8 cellular contexts compared by ENCODE assay signal in genomic region chr19:47777245-47778088, GRCh38. TPM values are rescaled to one million over a fixed set of nuclear protein-coding genes. Genes with fewer than 3 reads are reported as not detected.
DNase-seq lines count a peak whose midpoint lies in the region; ATAC-seq and TF ChIP-seq lines count a peak whose summit lies in the region.
"Not testable (repeated sequence)": the region's sequence is repeated elsewhere in the genome, so short reads cannot be mapped to it uniquely, and the experiment has no call there.

No MANE protein-coding gene starts in this region.

- TF ChIP-seq CTCF in AG10803 (conservative IDR thresholded peaks at IDR 0.05; ENCODE audit: low read length); HFF-Myc (IDR thresholded peaks at IDR 0.05; ENCODE audit: low read depth, low read length, missing control alignments); Peyer's patch (IDR thresholded peaks at IDR 0.05); natural killer cell (IDR thresholded peaks at IDR 0.05): not testable (repeated sequence)

- CTCF ChIA-PET in activated naive CD4-positive, alpha-beta T cell treated with anti-CD3 and anti-CD28 coated beads, Interleukin-2, amount 10 ng/mL, durations not matched to agents 7 days and 5 days (lab: Charles Lee): interaction anchor here (0.7 to 1.5 kb wide), 3 partner anchors 9 to 322 kb away, joined by 4 to 5 read pairs (median 4); no protein-coding TSS in a partner anchor

- not testable (repeated sequence) for H3K9ac ChIP-seq in iPS-15b (ENCODE audit: low read depth, low read length)

- not testable (repeated sequence) for H3K27me3 ChIP-seq in Peyer's patch; ectodermal cell (ENCODE audit: control insufficient read depth, insufficient read depth, low read length, poor library complexity, severe bottlenecking); iPS-15b (ENCODE audit: control insufficient read depth, insufficient read depth, low read length)

- peak overlapping the region; percentile 91 to 98 (median 94) for H3K27ac ChIP-seq in Peyer's patch
- H3K27ac ChIP-seq in ectodermal cell (ENCODE audit: insufficient read depth, low read depth, low read length, poor library complexity, severe bottlenecking): not testable (repeated sequence)

- peak overlapping the region; percentile 98 for H3K4me3 Mint-ChIP-seq in activated naive CD4-positive, alpha-beta T cell treated with anti-CD3 and anti-CD28 coated beads, Interleukin-2, amount 10 ng/mL, durations not matched to agents 7 days and 5 days
- H3K4me3 Mint-ChIP-seq in natural killer cell: peak overlapping the region; percentile 95
- peak overlapping the region; percentile 96 to 98 for H3K4me3 Mint-ChIP-seq in stimulated activated naive B cell treated with anti-CD40 and anti-IgM and Interleukin-4, amounts not matched to agents 10 μg/mL and 1 μg/mL and 100 μg/mL, for 72 hours

- H3K27me3 Mint-ChIP-seq in activated naive CD4-positive, alpha-beta T cell treated with anti-CD3 and anti-CD28 coated beads, Interleukin-2, amount 10 ng/mL, durations not matched to agents 7 days and 5 days; natural killer cell (ENCODE audit: low read depth in 2 of 2); stimulated activated naive B cell treated with anti-CD40 and anti-IgM and Interleukin-4, amounts not matched to agents 10 μg/mL and 1 μg/mL and 100 μg/mL, for 72 hours: not testable (repeated sequence)

- H3K36me3 ChIP-seq in Peyer's patch (peaks cover 0 to 11% (median 0%) of the 10 kb centered on the region in 3 donors), iPS-15b (ENCODE audit: control insufficient read depth, insufficient read depth, low read length) (peaks cover 14% of the 10 kb centered on the region)
- H3K36me3 ChIP-seq in ectodermal cell (ENCODE audit: control insufficient read depth, insufficient read depth, low read length): not testable (repeated sequence)

- H3K4me3 ChIP-seq in AG10803 (ENCODE audit: low read length) (peak overlapping the region; percentile 90), HFF-Myc (replicated peaks; ENCODE audit: low read depth, low read length) (peak overlapping the region; percentile 89), Peyer's patch (peak overlapping the region; percentile 78 to 92 (median 88)), ectodermal cell (ENCODE audit: insufficient read depth, low read depth, low read length) (peak overlapping the region; percentile 78), iPS-15b (ENCODE audit: low read depth, low read length) (peak overlapping the region; percentile 89)

- ATAC-seq in natural killer cell; stimulated activated naive B cell treated with anti-CD40 and anti-IgM and Interleukin-4, amounts not matched to agents 10 μg/mL and 1 μg/mL and 100 μg/mL, for 72 hours (replicated peaks): not testable (repeated sequence)

- H3K36me3 Mint-ChIP-seq in activated naive CD4-positive, alpha-beta T cell treated with anti-CD3 and anti-CD28 coated beads, Interleukin-2, amount 10 ng/mL, durations not matched to agents 7 days and 5 days: peaks cover 11% of the 10 kb centered on the region
- not testable (repeated sequence) for H3K36me3 Mint-ChIP-seq in natural killer cell
- H3K36me3 Mint-ChIP-seq in stimulated activated naive B cell treated with anti-CD40 and anti-IgM and Interleukin-4, amounts not matched to agents 10 μg/mL and 1 μg/mL and 100 μg/mL, for 72 hours: peaks cover 18 to 23% of the 10 kb centered on the region in 2 donors

- not testable (repeated sequence) for DNase-seq in AG10803 (ENCODE audit: low read depth); HFF-Myc (ENCODE audit: extremely low read depth, low read depth); activated naive CD4-positive, alpha-beta T cell treated with anti-CD3 and anti-CD28 coated beads, Interleukin-2, amount 10 ng/mL, durations not matched to agents 7 days and 5 days; natural killer cell; stimulated activated naive B cell treated with anti-CD40 and anti-IgM and Interleukin-4, amounts not matched to agents 10 μg/mL and 1 μg/mL and 100 μg/mL, for 72 hours
- DNase-seq in Peyer's patch: peak in 2 of 3 donors; percentile 67 to 74

- H3K9me3 ChIP-seq in Peyer's patch; ectodermal cell (ENCODE audit: control insufficient read depth, low read length); iPS-15b (ENCODE audit: control insufficient read depth, insufficient read depth, low read length): not testable (repeated sequence)

- peaks cover 33% of the 10 kb centered on the region for H3K4me1 Mint-ChIP-seq in activated naive CD4-positive, alpha-beta T cell treated with anti-CD3 and anti-CD28 coated beads, Interleukin-2, amount 10 ng/mL, durations not matched to agents 7 days and 5 days
- peaks cover 7 to 42% of the 10 kb centered on the region in 2 donors for H3K4me1 Mint-ChIP-seq in natural killer cell
- H3K4me1 Mint-ChIP-seq in stimulated activated naive B cell treated with anti-CD40 and anti-IgM and Interleukin-4, amounts not matched to agents 10 μg/mL and 1 μg/mL and 100 μg/mL, for 72 hours: peaks cover 16 to 31% of the 10 kb centered on the region in 2 donors

- WGBS in ectodermal cell, 2 experiments: 76 to 83% methylated on average over 23 to 24 of the region's 24 CpGs

- TF ChIP-seq POLR2A in Peyer's patch (IDR thresholded peaks at IDR 0.05): peak; percentile 42 to 60

- intact Hi-C loops in natural killer cell (cut with micrococcal nuclease): not testable (repeated sequence)

- H3K4me1 ChIP-seq in Peyer's patch: peaks cover 0 to 39% (median 0%) of the 10 kb centered on the region in 4 donors
- H3K4me1 ChIP-seq in ectodermal cell (ENCODE audit: control insufficient read depth, insufficient read depth, low read length); iPS-15b (ENCODE audit: control insufficient read depth, insufficient read depth, low read length): not testable (repeated sequence)

- H3K27ac Mint-ChIP-seq in activated naive CD4-positive, alpha-beta T cell treated with anti-CD3 and anti-CD28 coated beads, Interleukin-2, amount 10 ng/mL, durations not matched to agents 7 days and 5 days: peak overlapping the region; percentile 92
- H3K27ac Mint-ChIP-seq in natural killer cell: peak overlapping the region; percentile 88 to 95
- peak overlapping the region; percentile 99 for H3K27ac Mint-ChIP-seq in stimulated activated naive B cell treated with anti-CD40 and anti-IgM and Interleukin-4, amounts not matched to agents 10 μg/mL and 1 μg/mL and 100 μg/mL, for 72 hours

- not testable (repeated sequence) for H3K9me3 Mint-ChIP-seq in activated naive CD4-positive, alpha-beta T cell treated with anti-CD3 and anti-CD28 coated beads, Interleukin-2, amount 10 ng/mL, durations not matched to agents 7 days and 5 days; natural killer cell; stimulated activated naive B cell treated with anti-CD40 and anti-IgM and Interleukin-4, amounts not matched to agents 10 μg/mL and 1 μg/mL and 100 μg/mL, for 72 hours

RNA-seq across cellular contexts. Expression of gene SELENOW, which starts 1.0 kb away (rescaled TPM):
- total RNA-seq in Peyer's patch (100 to 1,000 TPM; 247 to 321 (median 276) TPM), natural killer cell (100 to 1,000 TPM in 1 of 3 donors, 10 to 100 TPM in 2; 90.5 to 104 (median 97.2) TPM)
- polyA plus RNA-seq in ectodermal cell (2013, experiment 1 of 4): 262 TPM
- polyA plus RNA-seq in ectodermal cell (2013, experiment 2 of 4): 246 TPM
- polyA plus RNA-seq in ectodermal cell (2013, experiment 3 of 4): 197 TPM
- polyA plus RNA-seq in ectodermal cell (2013, experiment 4 of 4): 194 TPM

RNA-seq across cellular contexts. Expression of gene TPRX1, which starts 26.9 kb away (rescaled TPM):
- total RNA-seq in Peyer's patch: not detected
- polyA plus RNA-seq in ectodermal cell (2013, experiment 1 of 4): not detected
- polyA plus RNA-seq in ectodermal cell (2013, experiment 2 of 4): not detected
- polyA plus RNA-seq in ectodermal cell (2013, experiment 3 of 4): not detected
- polyA plus RNA-seq in ectodermal cell (2013, experiment 4 of 4): not detected
- total RNA-seq in natural killer cell: not detected

RNA-seq across cellular contexts. Expression of gene NOP53, which starts 32.1 kb away (rescaled TPM):
- total RNA-seq in Peyer's patch (100 to 1,000 TPM in 3 of 4 donors, 10 to 100 TPM in 1; 86.2 to 179 (median 159) TPM), natural killer cell (100 to 1,000 TPM; 416 to 445 (median 428) TPM)
- polyA plus RNA-seq in ectodermal cell (2013, experiment 1 of 4): 339 TPM
- 348 TPM for polyA plus RNA-seq in ectodermal cell (2013, experiment 2 of 4)
- 331 TPM for polyA plus RNA-seq in ectodermal cell (2013, experiment 3 of 4)
- polyA plus RNA-seq in ectodermal cell (2013, experiment 4 of 4): 363 TPM

RNA-seq across cellular contexts. Expression of gene CRX, which starts 44.3 kb away (rescaled TPM):
- not detected for total RNA-seq in Peyer's patch
- polyA plus RNA-seq in ectodermal cell (2013, experiment 1 of 4): 0.61 TPM
- polyA plus RNA-seq in ectodermal cell (2013, experiment 2 of 4): 0.43 TPM
- 0.16 TPM for polyA plus RNA-seq in ectodermal cell (2013, experiment 3 of 4)
- 0.24 TPM for polyA plus RNA-seq in ectodermal cell (2013, experiment 4 of 4)
- total RNA-seq in natural killer cell: not detected
